ENCODE assay signal across 11 cellular contexts in the genomic region with DNA sequence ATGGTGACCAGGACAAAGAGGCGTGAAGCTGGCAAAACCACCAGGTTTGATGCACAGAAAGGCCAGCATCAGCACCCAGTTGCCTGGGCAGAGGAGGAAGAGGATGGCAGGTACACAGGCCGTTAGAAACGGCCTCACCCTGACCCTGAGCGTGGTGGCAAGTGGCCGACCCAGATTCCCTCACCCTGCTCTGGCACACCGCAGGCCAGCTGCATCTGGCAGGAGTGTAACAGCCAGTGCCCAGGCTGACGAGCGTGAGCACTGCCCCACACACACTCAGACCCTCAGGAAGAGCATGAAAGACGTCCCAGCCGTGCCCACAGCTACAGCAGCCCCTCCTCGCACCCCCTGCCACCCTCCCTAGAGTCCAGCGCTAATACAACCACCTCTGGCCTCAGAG.
DNase-seq lines count a peak whose midpoint lies in the region; ATAC-seq and TF ChIP-seq lines count a peak whose summit lies in the region.
"Had no signal": no experiment of that assay in that cellular context is flagged by ENCODE, and none has a peak within 500 bp of the region (broad histone marks: within the 10 kb centered on the region; RNA-seq: fewer than 3 reads in every experiment).

No MANE protein-coding gene starts in this region.

- H3K27me3 ChIP-seq in prostate gland (replicated peaks; ENCODE audit: insufficient read depth) = no peaks in the 10 kb centered on the region

- peak overlapping the region; percentile 37 for H3K27ac ChIP-seq in mesodermal cell (ENCODE audit: low read depth, low read length, severe bottlenecking)
- no peak overlapping the region for H3K27ac ChIP-seq in prostate gland

- ATAC-seq in stimulated activated naive CD8-positive, alpha-beta T cell treated with anti-CD3 and anti-CD28 coated beads, Interleukin-15, Interleukin-2, amounts not matched to agents 100 U/mL and 50 U/mL, for 24 hours = no peak
- no peak for ATAC-seq in central memory CD8-positive, alpha-beta T cell (replicated peaks; ENCODE audit: extremely low read depth, poor library complexity, severe bottlenecking)

- no peak for DNase-seq in stimulated activated naive CD8-positive, alpha-beta T cell treated with anti-CD3 and anti-CD28 coated beads, Interleukin-15, Interleukin-2, amounts not matched to agents 100 U/mL and 50 U/mL, for 24 hours
- DNase-seq in central memory CD8-positive, alpha-beta T cell (ENCODE audit: low spot score in 2 of 2) = no peak
- DNase-seq in prostate gland (ENCODE audit: low spot score) = no peak
- DNase-seq in GOT3 (lab: John Stamatoyannopoulos, UW) = no peak
- no peak for DNase-seq in erythroblast (lab: John Stamatoyannopoulos, UW)
- no peak for DNase-seq in central memory CD4-positive, alpha-beta T cell
- DNase-seq: activated CD4-positive, CD25-positive, alpha-beta regulatory T cell; NCI-H187; PC-3 had no signal

- H3K4me1 Mint-ChIP-seq in stimulated activated naive CD8-positive, alpha-beta T cell treated with anti-CD3 and anti-CD28 coated beads, Interleukin-15, Interleukin-2, amounts not matched to agents 100 ng/mL and 50 ng/mL, for 24 hours (ENCODE audit: low read depth) = peaks cover 95% of the 10 kb centered on the region
- H3K4me1 Mint-ChIP-seq in central memory CD8-positive, alpha-beta T cell = peaks cover 79% of the 10 kb centered on the region

- intact Hi-C loops in prostate gland (cut with DNase I) = loop anchor here (10.0 kb wide), 1 partner anchor 76 kb away; no protein-coding TSS in a partner anchor

- no peak for TF ChIP-seq CTCF in prostate gland (IDR thresholded peaks at IDR 0.05)

- H3K4me3 ChIP-seq in mesodermal cell (ENCODE audit: extremely low read depth, insufficient read depth, low read length, poor library complexity, severe bottlenecking) = no peak overlapping the region
- H3K4me3 ChIP-seq in prostate gland = no peak overlapping the region

- H3K27ac Mint-ChIP-seq in stimulated activated naive CD8-positive, alpha-beta T cell treated with anti-CD3 and anti-CD28 coated beads, Interleukin-15, Interleukin-2, amounts not matched to agents 100 ng/mL and 50 ng/mL, for 24 hours = peak overlapping the region; percentile 91
- H3K27ac Mint-ChIP-seq in central memory CD8-positive, alpha-beta T cell (ENCODE audit: low read depth) = peak overlapping the region; percentile 91

- no peaks in the 10 kb centered on the region for H3K9me3 Mint-ChIP-seq in stimulated activated naive CD8-positive, alpha-beta T cell treated with anti-CD3 and anti-CD28 coated beads, Interleukin-15, Interleukin-2, amounts not matched to agents 100 ng/mL and 50 ng/mL, for 24 hours
- H3K9me3 Mint-ChIP-seq in central memory CD8-positive, alpha-beta T cell = no peaks in the 10 kb centered on the region

- H3K4me1 ChIP-seq in mesodermal cell (ENCODE audit: control insufficient read depth, insufficient read depth, low read length, poor library complexity, severe bottlenecking) = peaks cover 75% of the 10 kb centered on the region
- peaks cover 30% of the 10 kb centered on the region for H3K4me1 ChIP-seq in prostate gland (replicated peaks)

- 90 to 95% methylated on average over 10 to 12 of the region's 12 CpGs for WGBS in mesodermal cell (ENCODE audit: insufficient coverage in 2 of 2), 2 experiments
- 52% methylated on average over 12 of the region's 12 CpGs for WGBS in prostate gland

- peak overlapping the region; percentile 37 for H3K4me3 Mint-ChIP-seq in stimulated activated naive CD8-positive, alpha-beta T cell treated with anti-CD3 and anti-CD28 coated beads, Interleukin-15, Interleukin-2, amounts not matched to agents 100 ng/mL and 50 ng/mL, for 24 hours
- peak overlapping the region; percentile 63 for H3K4me3 Mint-ChIP-seq in central memory CD8-positive, alpha-beta T cell

- peaks cover 3% of the 10 kb centered on the region for H3K36me3 ChIP-seq in mesodermal cell (ENCODE audit: control insufficient read depth, insufficient read depth, low read length)
- no peaks in the 10 kb centered on the region for H3K36me3 ChIP-seq in prostate gland

- H3K27me3 Mint-ChIP-seq in stimulated activated naive CD8-positive, alpha-beta T cell treated with anti-CD3 and anti-CD28 coated beads, Interleukin-15, Interleukin-2, amounts not matched to agents 100 ng/mL and 50 ng/mL, for 24 hours = no peaks in the 10 kb centered on the region
- no peaks in the 10 kb centered on the region for H3K27me3 Mint-ChIP-seq in central memory CD8-positive, alpha-beta T cell

- no peaks in the 10 kb centered on the region for H3K9me3 ChIP-seq in mesodermal cell (ENCODE audit: control insufficient read depth, low read length)
- H3K9me3 ChIP-seq in prostate gland = no peaks in the 10 kb centered on the region

- TF ChIP-seq POLR2A in prostate gland (IDR thresholded peaks at IDR 0.05) = no peak
- no peak for TF ChIP-seq POLR2A in erythroblast (IDR thresholded peaks at IDR 0.05; ENCODE audit: low read length)

- H3K36me3 Mint-ChIP-seq in stimulated activated naive CD8-positive, alpha-beta T cell treated with anti-CD3 and anti-CD28 coated beads, Interleukin-15, Interleukin-2, amounts not matched to agents 100 ng/mL and 50 ng/mL, for 24 hours (ENCODE audit: low read depth) = peaks cover 19% of the 10 kb centered on the region
- H3K36me3 Mint-ChIP-seq in central memory CD8-positive, alpha-beta T cell (ENCODE audit: insufficient read depth) = peaks cover 16% of the 10 kb centered on the region
